8 cellular contexts compared by ENCODE assay signal in the genomic region with DNA sequence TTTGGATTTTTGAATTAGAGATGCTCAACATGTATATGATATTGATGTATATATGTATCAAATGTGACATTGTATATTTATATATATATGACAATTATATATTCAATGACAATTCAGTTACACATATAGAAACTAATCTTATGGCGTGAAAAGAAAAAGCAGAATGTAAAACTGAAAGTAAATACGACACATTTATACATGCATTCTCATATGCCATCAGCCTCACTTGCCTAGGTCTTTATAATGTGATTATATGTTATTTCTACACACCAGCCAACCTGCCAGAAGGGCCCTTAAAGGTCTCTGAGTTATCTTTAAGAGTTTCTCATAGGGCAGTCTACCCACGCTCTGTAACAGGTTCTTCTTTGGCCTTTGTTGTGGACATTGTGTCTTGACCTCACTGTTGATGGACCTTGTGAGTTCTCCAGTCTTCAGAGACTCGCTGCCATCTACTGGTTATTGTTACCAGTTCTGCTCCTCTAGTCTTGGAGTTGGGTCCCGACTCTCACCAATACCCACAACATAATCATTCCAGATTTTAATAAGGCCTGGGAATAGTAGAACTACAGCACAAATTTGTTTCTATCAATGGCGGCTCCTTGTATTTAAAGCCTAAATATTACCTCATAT.
DNase-seq lines count a peak whose midpoint lies in the region; ATAC-seq, FAIRE-seq and TF ChIP-seq lines count a peak whose summit lies in the region.

No MANE protein-coding gene starts in this region.

- peaks cover 2% of the 10 kb centered on the region for H3K4me1 Mint-ChIP-seq in progenitor cell of endocrine pancreas (ENCODE audit: low read depth)

- TF ChIP-seq CTCF in progenitor cell of endocrine pancreas (IDR thresholded peaks at IDR 0.05; ENCODE audit: unreplicated experiment) = peak; percentile 58

- H3K27me3 Mint-ChIP-seq in progenitor cell of endocrine pancreas = no peaks in the 10 kb centered on the region

- DNase-seq in NCI-H345 treated with DMSO at 0.1 percent for 48 hours (lab: John Stamatoyannopoulos, UW; ENCODE audit: unreplicated experiment) = peak; percentile 1
- DNase-seq in NCI-H345 (lab: John Stamatoyannopoulos, UW) = no peak
- peak; percentile 28 for DNase-seq in NCI-H2227 treated with DMSO at 0.1 percent for 48 hours (lab: John Stamatoyannopoulos, UW)
- peak; percentile 41 for DNase-seq in fibroblast of peridontal ligament (ENCODE audit: extremely low read depth)
- DNase-seq in progenitor cell of endocrine pancreas (ENCODE audit: low spot score, unreplicated experiment) = no peak
- no peak for DNase-seq in activated CD4-positive, alpha-beta T cell treated with anti-CD3 and anti-CD28 coated beads, Interleukin-2, amount 50 U/mL, for 48 hours
- DNase-seq in RCC 7860 (ENCODE audit: low spot score) = no peak

- H3K4me3 Mint-ChIP-seq in progenitor cell of endocrine pancreas (ENCODE audit: low read depth) = no peak overlapping the region

- H3K27ac Mint-ChIP-seq in progenitor cell of endocrine pancreas = no peak overlapping the region

- FAIRE-seq in RCC 7860 (lab: Jason Lieb, UNC) = no peak

- H3K36me3 Mint-ChIP-seq in progenitor cell of endocrine pancreas (ENCODE audit: insufficient read depth) = peaks cover 14% of the 10 kb centered on the region

- ATAC-seq in HG02943 (IDR thresholded peaks at IDR 0.05; ENCODE audit: low read depth, unreplicated experiment) = peak; percentile 86

- peaks cover 19% of the 10 kb centered on the region for H3K9me3 Mint-ChIP-seq in progenitor cell of endocrine pancreas (ENCODE audit: low read depth)

Comparison
In these comparisons a context has a peak if more than half of its experiments do, and no peak if none do; other contexts are left out.
1. DNase-seq: peak in NCI-H345 treated with DMSO at 0.1 percent for 48 hours (single experiment), NCI-H2227 treated with DMSO at 0.1 percent for 48 hours (single experiment) and fibroblast of peridontal ligament (single experiment); none in NCI-H345 (single experiment), progenitor cell of endocrine pancreas (single experiment), activated CD4-positive, alpha-beta T cell treated with anti-CD3 and anti-CD28 coated beads, Interleukin-2, amount 50 U/mL, for 48 hours (0 of 2) and RCC 7860 (single experiment).